Comparison of ENCODE assay signal across 11 cellular contexts in the genomic region with DNA sequence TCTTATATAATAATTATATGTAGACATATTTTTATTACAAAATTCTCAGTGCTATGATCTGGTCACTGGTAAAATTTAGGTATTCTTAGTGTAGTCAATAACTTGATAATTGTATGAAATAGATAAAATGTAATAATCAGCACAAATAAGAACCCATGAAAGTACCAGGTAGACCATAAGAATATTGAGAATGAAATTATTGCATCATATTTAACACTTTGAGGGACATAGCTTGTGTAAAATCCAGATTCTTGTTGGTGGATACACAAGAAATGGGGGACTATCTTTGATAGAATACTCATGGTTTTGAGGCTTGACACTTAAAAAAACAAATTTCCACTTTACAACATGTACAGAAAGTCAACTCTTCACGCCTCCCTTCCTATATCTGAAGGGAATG.
"Had no signal": no experiment of that assay in that cellular context is flagged by ENCODE, and none has a peak within 500 bp of the region (broad histone marks: within the 10 kb centered on the region; RNA-seq: fewer than 3 reads in every experiment).

No MANE protein-coding gene starts in this region.

- H3K4me3 ChIP-seq: GM23248, GM23338, HAP-1 had no signal

- FAIRE-seq: H1, H54 had no signal

- H3K9ac ChIP-seq: GM23248 had no signal

- H3K4me1 ChIP-seq: HAP-1 had no signal

- ATAC-seq: GM23338, HCT116 had no signal

- H3K4me2 ChIP-seq: GM23338 had no signal

- H2AFZ ChIP-seq: GM23248, GM23338 had no signal

- H3K9me3 ChIP-seq: HAP-1 had no signal

- H3K36me3 ChIP-seq: HAP-1 had no signal

- H3K27ac ChIP-seq: GM23248 had no signal

- DNase-seq: GM23248, GOT3, H7, H9, HCEC 1CT, HFFc6 had no signal
